8 cellular contexts compared by ENCODE assay signal in genomic region chr17:7356072-7356549, GRCh38. TPM values are rescaled to one million over a fixed set of nuclear protein-coding genes. Genes with fewer than 3 reads are reported as not detected.
A peak's percentile ranks its signal among the peaks of the same experiment; 100 is the strongest.
DNase-seq lines count a peak whose midpoint lies in the region; ATAC-seq, FAIRE-seq and TF ChIP-seq lines count a peak whose summit lies in the region.

No MANE protein-coding gene starts in this region.

- 13% methylated on average over 12 of the region's 12 CpGs for WGBS in A549 (ENCODE audit: missing lambda C conversion rate)

- no peaks in the 10 kb centered on the region for H3K9me3 Mint-ChIP-seq in activated CD4-positive, alpha-beta T cell treated with anti-CD3 and anti-CD28 coated beads for 36 hours (ENCODE audit: low read depth)
- H3K9me3 Mint-ChIP-seq in chondrocyte (ENCODE audit: low read depth), result no peaks in the 10 kb centered on the region

- TF ChIP-seq CTCF in A549 (IDR thresholded peaks at IDR 0.05), result peak; percentile 96
- peak; percentile 88 for TF ChIP-seq CTCF in chondrocyte (IDR thresholded peaks at IDR 0.05)

- H3K4me3 Mint-ChIP-seq in activated CD4-positive, alpha-beta T cell treated with anti-CD3 and anti-CD28 coated beads for 36 hours, result no peak overlapping the region
- no peak overlapping the region for H3K4me3 Mint-ChIP-seq in chondrocyte (ENCODE audit: unreplicated experiment)

- no peaks in the 10 kb centered on the region for H3K9me3 ChIP-seq in A549

- no peak for TF ChIP-seq EP300 in A549 (IDR thresholded peaks at IDR 0.05)

- no peak for FAIRE-seq in A549 (lab: Jason Lieb, UNC)
- peak; percentile 100 for FAIRE-seq in GM12892 (lab: Jason Lieb, UNC)

- intact Hi-C loops in activated CD4-positive, alpha-beta T cell treated with anti-CD3 and anti-CD28 coated beads for 36 hours (cut with DNase I, micrococcal nuclease), result loop anchor here (1.0 to 2.0 kb wide), 4 partner anchors 39 to 233 kb away; partner anchors contain the start of genes PLSCR3 (in 2 of the 2) and SENP3 (in 1 of the 2)

- CTCF ChIA-PET in A549 (lab: Yijun Ruan, JAX), result interaction anchor here (0.6 to 6.6 kb wide), 70 partner anchors 11 to 332 kb away, joined by 3 to 232 read pairs (median 6); partner anchors contain the start of genes ACAP1, FGF11, GPS2 and MPDU1
- CTCF ChIA-PET in activated CD4-positive, alpha-beta T cell treated with anti-CD3 and anti-CD28 coated beads for 36 hours (lab: Charles Lee), result interaction anchor here (0.6 to 4.0 kb wide), 35 partner anchors 11 to 355 kb away, joined by 3 to 27 read pairs (median 3); partner anchors contain the start of genes ACAP1, MPDU1, NEURL4 and PLSCR3

- peak; percentile 95 to 96 for TF ChIP-seq RAD21 in A549 (conservative IDR thresholded peaks at IDR 0.05 in 1 of 2, IDR thresholded peaks at IDR 0.05 in 1 of 2)

- peaks cover 37% of the 10 kb centered on the region for H3K4me1 ChIP-seq in A549

- ATAC-seq in A549 (peak; percentile 52 to 73), HG02870 (IDR thresholded peaks at IDR 0.05; ENCODE audit: unreplicated experiment) (no peak)
- ATAC-seq in activated CD4-positive, alpha-beta T cell treated with anti-CD3 and anti-CD28 coated beads for 36 hours, result peak; percentile 69

- TF ChIP-seq POLR2A in A549 (IDR thresholded peaks at IDR 0.05; ENCODE audit: low read length) (no peak), GM12892 (IDR thresholded peaks at IDR 0.05; ENCODE audit: low read depth, low read length) (no peak)

- no peaks in the 10 kb centered on the region for H3K27me3 Mint-ChIP-seq in activated CD4-positive, alpha-beta T cell treated with anti-CD3 and anti-CD28 coated beads for 36 hours
- no peaks in the 10 kb centered on the region for H3K27me3 Mint-ChIP-seq in chondrocyte (ENCODE audit: low read depth)

- no peak overlapping the region for H3K4me3 ChIP-seq in A549

- H3K4me2 ChIP-seq in A549, result peak overlapping the region; percentile 48

- peak overlapping the region in 1 of 2 experiments; percentile 25; a peak in 2 of 6 replicates for H3K27ac ChIP-seq in A549

- H3K36me3 Mint-ChIP-seq in activated CD4-positive, alpha-beta T cell treated with anti-CD3 and anti-CD28 coated beads for 36 hours (ENCODE audit: low read depth), result peaks cover 8% of the 10 kb centered on the region
- H3K36me3 Mint-ChIP-seq in chondrocyte (ENCODE audit: low read depth), result no peaks in the 10 kb centered on the region

- POLR2A ChIA-PET in A549 (lab: Yijun Ruan, JAX), result interaction anchor here (0.6 to 3.9 kb wide), 8 partner anchors 38 to 205 kb away, joined by 3 to 25 read pairs (median 4); partner anchors contain the start of genes PLSCR3, TMEM102, TMEM256 and ZBTB4
- POLR2A ChIA-PET in activated CD4-positive, alpha-beta T cell treated with anti-CD3 and anti-CD28 coated beads for 36 hours (lab: Charles Lee), result interaction anchor here (0.7 kb wide), 1 partner anchor 129 kb away, joined by 3 read pairs; no protein-coding TSS in a partner anchor

- peaks cover 27% of the 10 kb centered on the region for H3K4me1 Mint-ChIP-seq in activated CD4-positive, alpha-beta T cell treated with anti-CD3 and anti-CD28 coated beads for 36 hours
- H3K4me1 Mint-ChIP-seq in chondrocyte (ENCODE audit: low read depth), result peaks cover 32% of the 10 kb centered on the region

- DNase-seq in A549 (ENCODE audit: low read depth in 1 of 2, low spot score in 1 of 2) (peak; percentile 89 to 92), GM12892 (ENCODE audit: insufficient read length) (peak; percentile 85), NCI-H345 (lab: John Stamatoyannopoulos, UW) (peak; percentile 66), chondrocyte (ENCODE audit: low spot score) (no peak), left kidney (ENCODE audit: low read depth, low spot score) (peak; percentile 91)
- DNase-seq in activated CD4-positive, alpha-beta T cell treated with anti-CD3 and anti-CD28 coated beads for 36 hours, result peak; percentile 93
- DNase-seq in stimulated activated CD4-positive, alpha-beta T cell treated with anti-CD3 and anti-CD28 coated beads, Interleukin-2, amount 100 ng/mL, for 48 hours, result peak; percentile 85 to 91

- no peak overlapping the region for H3K27ac Mint-ChIP-seq in activated CD4-positive, alpha-beta T cell treated with anti-CD3 and anti-CD28 coated beads for 36 hours
- H3K27ac Mint-ChIP-seq in chondrocyte (ENCODE audit: unreplicated experiment), result no peak overlapping the region

TF ChIP-seq in A549, 52 proteins besides CTCF, POLR2A, EP300 and RAD21:
- TF ChIP-seq MAZ (IDR thresholded peaks at IDR 0.05; ENCODE audit: borderline replicate concordance, low read depth, low read length), result peak; percentile 66; the same call in 1 of the 2 replicates
- TF ChIP-seq NR3C1 (IDR thresholded peaks at IDR 0.05), result no peak
- TF ChIP-seq, protein P1, sequence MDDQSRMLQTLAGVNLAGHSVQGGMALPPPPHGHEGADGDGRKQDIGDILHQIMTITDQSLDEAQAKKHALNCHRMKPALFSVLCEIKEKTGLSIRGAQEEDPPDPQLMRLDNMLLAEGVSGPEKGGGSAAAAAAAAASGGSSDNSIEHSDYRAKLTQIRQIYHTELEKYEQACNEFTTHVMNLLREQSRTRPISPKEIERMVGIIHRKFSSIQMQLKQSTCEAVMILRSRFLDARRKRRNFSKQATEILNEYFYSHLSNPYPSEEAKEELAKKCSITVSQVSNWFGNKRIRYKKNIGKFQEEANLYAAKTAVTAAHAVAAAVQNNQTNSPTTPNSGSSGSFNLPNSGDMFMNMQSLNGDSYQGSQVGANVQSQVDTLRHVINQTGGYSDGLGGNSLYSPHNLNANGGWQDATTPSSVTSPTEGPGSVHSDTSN (IDR thresholded peaks at IDR 0.05), result 0 out of 2 replicates have a peak, but pooled peaks have one; percentile 15
- TF ChIP-seq MAFK (IDR thresholded peaks at IDR 0.05; ENCODE audit: partially characterized antibody), result no peak
- TF ChIP-seq, protein P2, sequence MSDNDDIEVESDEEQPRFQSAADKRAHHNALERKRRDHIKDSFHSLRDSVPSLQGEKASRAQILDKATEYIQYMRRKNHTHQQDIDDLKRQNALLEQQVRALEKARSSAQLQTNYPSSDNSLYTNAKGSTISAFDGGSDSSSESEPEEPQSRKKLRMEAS (IDR thresholded peaks at IDR 0.05), result peak; percentile 58; the same call in 1 of the 2 replicates
- TF ChIP-seq EHF (CRISPR knock-in tag; IDR thresholded peaks at IDR 0.05), result no peak
- no peak for TF ChIP-seq FOSL2 (IDR thresholded peaks at IDR 0.05)
- no peak for TF ChIP-seq FOSL2 (CRISPR knock-in tag; IDR thresholded peaks at IDR 0.05)
- peak; percentile 89 for TF ChIP-seq SMC3 (IDR thresholded peaks at IDR 0.05)
- TF ChIP-seq HEYL (CRISPR knock-in tag; IDR thresholded peaks at IDR 0.05), result no peak
TF ChIP-seq in A549: peak in this region for 4.

RNA-seq across cellular contexts. Expression of gene TMEM95, which starts 1.2 kb away (rescaled TPM):
- polyA plus RNA-seq in A549 (2011; rRNA removed) (not detected in 2 replicates), A549 (2017; fragmentation: RNase III; extraction: RNeasy Plus Mini Kit Qiagen cat#74134 plus additional on column Dnase treatment) (not detected in 3 replicates)
- not detected in 2 replicates for polyA plus RNA-seq in A549 (2012; cell fraction: cytosol; rRNA removed)
- not detected in 2 replicates for polyA plus RNA-seq in A549 (2012; cell fraction: nucleus; rRNA removed)
- polyA minus RNA-seq in A549 (2011; rRNA and poly(A)+ RNA removed), result not detected in 2 replicates
- not detected for polyA plus RNA-seq in GM12892 (2012; ENCODE audit: missing spikeins)
- total RNA-seq in activated CD4-positive, alpha-beta T cell treated with anti-CD3 and anti-CD28 coated beads for 36 hours, result under 1 TPM in 1 of 2 experiments, not detected in 1; 0.16 TPM
- total RNA-seq in chondrocyte, result not detected in 3 replicates

RNA-seq across cellular contexts. Expression of gene KCTD11, which starts 4.1 kb away (rescaled TPM):
- polyA plus RNA-seq in A549 (2011; rRNA removed) (6.1 and 7.0 TPM in 2 replicates), A549 (2017; fragmentation: RNase III; extraction: RNeasy Plus Mini Kit Qiagen cat#74134 plus additional on column Dnase treatment) (9.6 to 10.7 TPM (median 10.3 TPM) in 3 replicates)
- polyA plus RNA-seq in A549 (2012; cell fraction: cytosol; rRNA removed), result 4.9 and 7.7 TPM in 2 replicates
- 11.1 and 14.7 TPM in 2 replicates for polyA plus RNA-seq in A549 (2012; cell fraction: nucleus; rRNA removed)
- polyA minus RNA-seq in A549 (2011; rRNA and poly(A)+ RNA removed), result 6.9 and 8.8 TPM in 2 replicates
- polyA plus RNA-seq in GM12892 (2012; ENCODE audit: missing spikeins), result 5.0 TPM
- total RNA-seq in activated CD4-positive, alpha-beta T cell treated with anti-CD3 and anti-CD28 coated beads for 36 hours, result 1 to 10 TPM; 5.0 to 6.1 TPM
- total RNA-seq in chondrocyte, result 16.6 to 23.3 TPM (median 23.0 TPM) in 3 replicates

RNA-seq across cellular contexts. Expression of gene ACAP1, which starts 19.8 kb away (rescaled TPM):
- polyA plus RNA-seq in A549 (2011; rRNA removed) (0.03 and 0.41 TPM in 2 replicates), A549 (2017; fragmentation: RNase III; extraction: RNeasy Plus Mini Kit Qiagen cat#74134 plus additional on column Dnase treatment) (1.3 to 2.1 TPM (median 1.4 TPM) in 3 replicates)
- 1.5 TPM in 2 replicates for polyA plus RNA-seq in A549 (2012; cell fraction: cytosol; rRNA removed)
- 0.55 and 1.5 TPM in 2 replicates for polyA plus RNA-seq in A549 (2012; cell fraction: nucleus; rRNA removed)
- not detected in 2 replicates for polyA minus RNA-seq in A549 (2011; rRNA and poly(A)+ RNA removed)
- polyA plus RNA-seq in GM12892 (2012; ENCODE audit: missing spikeins), result 73.0 TPM
- total RNA-seq in activated CD4-positive, alpha-beta T cell treated with anti-CD3 and anti-CD28 coated beads for 36 hours, result 100 to 1,000 TPM; 343 to 375 TPM
- total RNA-seq in chondrocyte, result 2.9 to 6.8 TPM (median 3.7 TPM) in 3 replicates

RNA-seq across cellular contexts. Expression of gene TNK1, which starts 24.8 kb away (rescaled TPM):
- polyA plus RNA-seq in A549 (2011; rRNA removed) (1.2 and 1.8 TPM in 2 replicates), A549 (2017; fragmentation: RNase III; extraction: RNeasy Plus Mini Kit Qiagen cat#74134 plus additional on column Dnase treatment) (2.1 to 2.4 TPM (median 2.2 TPM) in 3 replicates)
- 0.96 and 1.3 TPM in 2 replicates for polyA plus RNA-seq in A549 (2012; cell fraction: cytosol; rRNA removed)
- polyA plus RNA-seq in A549 (2012; cell fraction: nucleus; rRNA removed), result 2.4 and 3.3 TPM in 2 replicates
- 2.3 and 2.4 TPM in 2 replicates for polyA minus RNA-seq in A549 (2011; rRNA and poly(A)+ RNA removed)
- 1.4 TPM for polyA plus RNA-seq in GM12892 (2012; ENCODE audit: missing spikeins)
- 1 to 10 TPM; 4.8 to 6.9 TPM for total RNA-seq in activated CD4-positive, alpha-beta T cell treated with anti-CD3 and anti-CD28 coated beads for 36 hours
- total RNA-seq in chondrocyte, result 0.22 to 0.72 TPM in 2 of 3 replicates, not detected in the other

RNA-seq across cellular contexts. Expression of gene NEURL4, which starts 27.0 kb away (rescaled TPM):
- polyA plus RNA-seq in A549 (2011; rRNA removed) (12.2 and 18.3 TPM in 2 replicates), A549 (2017; fragmentation: RNase III; extraction: RNeasy Plus Mini Kit Qiagen cat#74134 plus additional on column Dnase treatment) (44.2 to 50.4 TPM (median 47.5 TPM) in 3 replicates)
- 30.8 and 32.2 TPM in 2 replicates for polyA plus RNA-seq in A549 (2012; cell fraction: cytosol; rRNA removed)
- 199 and 235 TPM in 2 replicates for polyA plus RNA-seq in A549 (2012; cell fraction: nucleus; rRNA removed)
- polyA minus RNA-seq in A549 (2011; rRNA and poly(A)+ RNA removed), result 34.8 and 46.0 TPM in 2 replicates
- polyA plus RNA-seq in GM12892 (2012; ENCODE audit: missing spikeins), result 15.9 TPM
- total RNA-seq in activated CD4-positive, alpha-beta T cell treated with anti-CD3 and anti-CD28 coated beads for 36 hours, result 10 to 100 TPM; 22.5 to 29.1 TPM
- 28.0 to 43.3 TPM (median 32.4 TPM) in 3 replicates for total RNA-seq in chondrocyte

Comparison
In these comparisons a context has a peak if more than half of its experiments do, and no peak if none do; other contexts are left out.
1. RNA of gene ACAP1, which starts 19.8 kb away (total RNA-seq): 343 to 375 TPM in activated CD4-positive, alpha-beta T cell treated with anti-CD3 and anti-CD28 coated beads for 36 hours; 2.9 to 6.8 TPM in chondrocyte; every median in the first group is over 10 times any median in the second.